In genomic region chr2:202786792-202787191, GRCh38 we compare ENCODE assay signal across 16 cellular contexts.
DNase-seq lines count a peak whose midpoint lies in the region; ATAC-seq and TF ChIP-seq lines count a peak whose summit lies in the region.
"Had no signal": no experiment of that assay in that cellular context is flagged by ENCODE, and none has a peak within 500 bp of the region (broad histone marks: within the 10 kb centered on the region; RNA-seq: fewer than 3 reads in every experiment).

No MANE protein-coding gene starts in this region.

- H3K36me3 Mint-ChIP-seq in mesothelial cell of epicardium: peaks cover 47% of the 10 kb centered on the region
- peaks cover 55% of the 10 kb centered on the region for H3K36me3 Mint-ChIP-seq in stimulated activated memory B cell treated with anti-CD40 and anti-IgM and Interleukin-4, amounts not matched to agents 10 μg/mL and 1 μg/mL and 100 μg/mL, for 72 hours

- H3K27me3 ChIP-seq in sigmoid colon: no peaks in the 10 kb centered on the region
- H3K27me3 ChIP-seq: BE2C had no signal

- intact Hi-C loops in sigmoid colon (cut with DNase I): no loop called here

- peak; percentile 87 for ATAC-seq in esophagus mucosa
- no peak for ATAC-seq in stimulated activated memory B cell treated with anti-CD40 and anti-IgM and Interleukin-4, amounts not matched to agents 10 μg/mL and 1 μg/mL and 100 μg/mL, for 72 hours
- ATAC-seq: A549, GM23338 had no signal

- no peaks in the 10 kb centered on the region for H3K9me3 ChIP-seq in sigmoid colon
- H3K9me3 ChIP-seq: A549, BE2C had no signal

- no peaks in the 10 kb centered on the region for H3K9me3 Mint-ChIP-seq in mesothelial cell of epicardium
- H3K9me3 Mint-ChIP-seq in stimulated activated memory B cell treated with anti-CD40 and anti-IgM and Interleukin-4, amounts not matched to agents 10 μg/mL and 1 μg/mL and 100 μg/mL, for 72 hours: no peaks in the 10 kb centered on the region
- H3K9me3 Mint-ChIP-seq: CD4-positive, alpha-beta memory T cell; GM23338; H9 had no signal

- peaks cover 0 to 42% (median 8%) of the 10 kb centered on the region in 4 donors for H3K36me3 ChIP-seq in sigmoid colon
- H3K36me3 ChIP-seq: BE2C had no signal

- H3K4me1 Mint-ChIP-seq in mesothelial cell of epicardium: peaks cover 12% of the 10 kb centered on the region
- no peaks in the 10 kb centered on the region for H3K4me1 Mint-ChIP-seq in stimulated activated memory B cell treated with anti-CD40 and anti-IgM and Interleukin-4, amounts not matched to agents 10 μg/mL and 1 μg/mL and 100 μg/mL, for 72 hours
- H3K4me1 Mint-ChIP-seq: CD4-positive, alpha-beta memory T cell; GM23338; H9 had no signal

- no peak for TF ChIP-seq EP300 in sigmoid colon (IDR thresholded peaks at IDR 0.05)

- H3K4me3 Mint-ChIP-seq in mesothelial cell of epicardium: no peak overlapping the region
- H3K4me3 Mint-ChIP-seq in stimulated activated memory B cell treated with anti-CD40 and anti-IgM and Interleukin-4, amounts not matched to agents 10 μg/mL and 1 μg/mL and 100 μg/mL, for 72 hours: no peak overlapping the region
- H3K4me3 Mint-ChIP-seq: CD4-positive, alpha-beta memory T cell; GM23338; H9 had no signal

- H3K27ac Mint-ChIP-seq in mesothelial cell of epicardium: peak overlapping the region; percentile 15
- peak overlapping the region; percentile 12 for H3K27ac Mint-ChIP-seq in stimulated activated memory B cell treated with anti-CD40 and anti-IgM and Interleukin-4, amounts not matched to agents 10 μg/mL and 1 μg/mL and 100 μg/mL, for 72 hours
- H3K27ac Mint-ChIP-seq: CD4-positive, alpha-beta memory T cell; GM23338; H9 had no signal

- no peak for TF ChIP-seq POLR2A in sigmoid colon (IDR thresholded peaks at IDR 0.05)

- DNase-seq in amniotic epithelial cell (ENCODE audit: low read depth): peak; percentile 15
- DNase-seq in mesothelial cell of epicardium (ENCODE audit: low spot score in 2 of 2, unreplicated experiment in 2 of 2): no peak
- DNase-seq in sigmoid colon: no peak
- no peak for DNase-seq in GOT3 (lab: John Stamatoyannopoulos, UW)
- DNase-seq in glomerular visceral epithelial cell (ENCODE audit: extremely low spot score): no peak
- DNase-seq: BE2C; CD4-positive, alpha-beta memory T cell; DMS153; DMS79 treated with DMSO at 0.1 percent for 48 hours; EL; H9 had no signal

- no peak overlapping the region for H3K27ac ChIP-seq in sigmoid colon
- H3K27ac ChIP-seq: A549, C4-2B had no signal

- no peak overlapping the region for H3K4me3 ChIP-seq in sigmoid colon
- H3K4me3 ChIP-seq: A549, GM23338 had no signal

- whole genome bisulfite sequencing in sigmoid colon, 2 donors: 83 to 93% methylated on average over 2 of the region's 2 CpGs

- no peaks in the 10 kb centered on the region for H3K4me1 ChIP-seq in sigmoid colon
- H3K4me1 ChIP-seq: A549, BE2C had no signal

- TF ChIP-seq CTCF in mesothelial cell of epicardium (IDR thresholded peaks at IDR 0.05; ENCODE audit: unreplicated experiment) (no peak), sigmoid colon (IDR thresholded peaks at IDR 0.05) (no peak)

- no peaks in the 10 kb centered on the region for H3K27me3 Mint-ChIP-seq in mesothelial cell of epicardium (ENCODE audit: low read depth)
- H3K27me3 Mint-ChIP-seq in stimulated activated memory B cell treated with anti-CD40 and anti-IgM and Interleukin-4, amounts not matched to agents 10 μg/mL and 1 μg/mL and 100 μg/mL, for 72 hours: no peaks in the 10 kb centered on the region
- H3K27me3 Mint-ChIP-seq: CD4-positive, alpha-beta memory T cell had no signal
